In genomic region chr19:30738047-30738446, GRCh38 we compare ENCODE assay signal across 8 cellular contexts.
"Had no signal": no experiment of that assay in that cellular context is flagged by ENCODE, and none has a peak within 500 bp of the region (broad histone marks: within the 10 kb centered on the region; RNA-seq: fewer than 3 reads in every experiment).

No MANE protein-coding gene starts in this region.

- FAIRE-seq: G401.6, GM12878, GM12891, GM12892, GM18507, GM19239 had no signal

- ATAC-seq: GM12878 had no signal

- DNase-seq: GDM1, GF-D8 had no signal

- H3K4me3 ChIP-seq: GM12878 had no signal
